In genomic region chr7:37481154-37481553, GRCh38 we compare ENCODE assay signal across 18 cellular contexts. TPM values are rescaled to one million over a fixed set of nuclear protein-coding genes. Genes with fewer than 3 reads are reported as not detected.
DNase-seq lines count a peak whose midpoint lies in the region; ATAC-seq and TF ChIP-seq lines count a peak whose summit lies in the region.
"Had no signal": no experiment of that assay in that cellular context is flagged by ENCODE, and none has a peak within 500 bp of the region (broad histone marks: within the 10 kb centered on the region; RNA-seq: fewer than 3 reads in every experiment).

No MANE protein-coding gene starts in this region.

- ATAC-seq in GM21576 (IDR thresholded peaks at IDR 0.05; ENCODE audit: unreplicated experiment): no peak

- H3K9me3 ChIP-seq in spleen (no peaks in the 10 kb centered on the region), WERI-Rb-1 (ENCODE audit: severe bottlenecking) (no peaks in the 10 kb centered on the region)
- H3K9me3 ChIP-seq: BE2C had no signal

- intact Hi-C loops in spleen (cut with DNase I; ENCODE audit: low total_unique reads): no loop called here

- H3K4me1 ChIP-seq in spleen: peaks cover 0 to 25% (median 11%) of the 10 kb centered on the region in 6 donors
- H3K4me1 ChIP-seq: BE2C had no signal

- 71 to 78% (median 73%) methylated on average over 5 of the region's 5 CpGs for WGBS in spleen, 5 donors

- no peaks in the 10 kb centered on the region for H3K36me3 ChIP-seq in spleen
- no peaks in the 10 kb centered on the region for H3K36me3 ChIP-seq in WERI-Rb-1
- H3K36me3 ChIP-seq: BE2C had no signal

- H3K27me3 ChIP-seq in spleen (replicated peaks in 1 of 7) (no peaks in the 10 kb centered on the region), WERI-Rb-1 (ENCODE audit: insufficient read depth, low read depth, severe bottlenecking) (no peaks in the 10 kb centered on the region)
- H3K27me3 ChIP-seq: BE2C had no signal

- no peak for TF ChIP-seq CTCF in spleen (IDR thresholded peaks at IDR 0.05 in 8 of 11, conservative IDR thresholded peaks at IDR 0.05 in 3 of 11)
- no peak for TF ChIP-seq CTCF in WERI-Rb-1 (IDR thresholded peaks at IDR 0.05; ENCODE audit: low read depth, low read length)

- H3K27ac ChIP-seq in caudate nucleus (ENCODE audit: low read depth, low read length): peak overlapping the region; percentile 81
- H3K27ac ChIP-seq in spleen: peak overlapping the region in 6 of 8 donors; percentile 6 to 55 (median 31)
- no peak overlapping the region for H3K27ac ChIP-seq in WERI-Rb-1
- H3K27ac ChIP-seq: PC-9 had no signal

- H3K4me3 ChIP-seq in spleen: no peak overlapping the region
- H3K4me3 ChIP-seq in WERI-Rb-1 (ENCODE audit: low read depth, low read length): no peak overlapping the region
- H3K4me3 ChIP-seq: PC-9 had no signal

- DNase-seq in Ammon's horn (ENCODE audit: low spot score) (peak; percentile 20), caudate nucleus (lab: John Stamatoyannopoulos, UW) (no peak), globus pallidus (ENCODE audit: low spot score) (peak; percentile 69), spleen (no peak), WERI-Rb-1 (no peak), HT-29 (ENCODE audit: low spot score) (no peak)
- no peak for DNase-seq in activated CD4-positive, alpha-beta T cell treated with anti-CD3 and anti-CD28 coated beads for 1 hour
- DNase-seq: BE2C, DMS79 treated with DMSO at 0.1 percent for 48 hours, HCEC 1CT, NCI-H1105 treated with DMSO at 0.1 percent for 48 hours, NCI-H2029 treated with DMSO at 0.1 percent for 48 hours, NCI-H510A treated with DMSO at 0.1 percent for 48 hours, NCI-H748 treated with DMSO at 0.1 percent for 48 hours, PC-9, RPMI8226, SHP77 had no signal

- no peak for TF ChIP-seq POLR2A in spleen (IDR thresholded peaks at IDR 0.05)

RNA-seq across cellular contexts. Expression of gene ELMO1, which starts 32.5 kb away (rescaled TPM):
- total RNA-seq in spleen: 100 to 1,000 TPM; 137 to 494 (median 229) TPM
- polyA plus RNA-seq in spleen: 10 to 100 TPM; 26.0 to 39.4 (median 26.5) TPM
- 0.10 and 0.41 TPM in 2 replicates for total RNA-seq in HT-29 (2014; rRNA removed; shearing (Covaris generic))

Comparison
In these comparisons a context has a peak if more than half of its experiments do, and no peak if none do; other contexts are left out.
1. DNase-seq: peak in Ammon's horn (single experiment) and globus pallidus (single experiment); none in caudate nucleus (0 of 61), spleen (single experiment), WERI-Rb-1 (single experiment), activated CD4-positive, alpha-beta T cell treated with anti-CD3 and anti-CD28 coated beads for 1 hour (single experiment) and HT-29 (single experiment).
2. RNA of gene ELMO1, which starts 32.5 kb away (total RNA-seq): 137 to 494 TPM in spleen; 0.10 to 0.41 TPM in HT-29; every median in the first group is over 10 times any median in the second.